Comparison of ENCODE assay signal across 15 cellular contexts in genomic region chr1:8089535-8090228, GRCh38.
DNase-seq lines count a peak whose midpoint lies in the region; ATAC-seq, FAIRE-seq and TF ChIP-seq lines count a peak whose summit lies in the region.
"Had no signal": no experiment of that assay in that cellular context is flagged by ENCODE, and none has a peak within 500 bp of the region (broad histone marks: within the 10 kb centered on the region; RNA-seq: fewer than 3 reads in every experiment).

No MANE protein-coding gene starts in this region.

- H3K27me3 ChIP-seq in hepatocyte = no peaks in the 10 kb centered on the region

- H3K4me2 ChIP-seq in hepatocyte = no peak overlapping the region

- WGBS in hepatocyte (ENCODE audit: low lambda C conversion rate, missing lambda C conversion rate) = 81% methylated on average over 10 of the region's 10 CpGs

- H3K4me3 ChIP-seq in hepatocyte = no peak overlapping the region
- H3K4me3 ChIP-seq: spleen had no signal

- DNase-seq in stimulated activated CD4-positive, alpha-beta T cell treated with anti-CD3 and anti-CD28 coated beads, Interleukin-15, amount 100 ng/mL, for 24 hours = peak; percentile 13
- no peak for DNase-seq in stimulated activated CD4-positive, alpha-beta T cell treated with anti-CD3 and anti-CD28 coated beads, Interleukin-12 subunit alpha, Interleukin-12 subunit beta, amount 100 ng/mL, for 4 hours
- peak; percentile 9 for DNase-seq in hepatocyte (ENCODE audit: low spot score)
- peak; percentile 16 for DNase-seq in urothelium cell line (ENCODE audit: low spot score)
- no peak for DNase-seq in cerebellum (ENCODE audit: low spot score)
- no peak for DNase-seq in effector memory CD8-positive, alpha-beta T cell
- DNase-seq: activated CD4-positive, CD25-positive, alpha-beta regulatory T cell; activated naive CD4-positive, alpha-beta T cell treated with Interleukin-2 at 50 U/mL for 16 hours; CD4-positive, CD25-positive, alpha-beta regulatory T cell; NCI-H446 treated with DMSO at 0.1 percent for 48 hours; Right ventricle myocardium superior; spleen had no signal

- TF ChIP-seq CTCF in hepatocyte (IDR thresholded peaks at IDR 0.05; ENCODE audit: poor library complexity) = no peak

- no peaks in the 10 kb centered on the region for H3K9me2 ChIP-seq in hepatocyte (replicated peaks; ENCODE audit: insufficient read depth)

- H3K9me3 ChIP-seq in hepatocyte (ENCODE audit: low read depth) = no peaks in the 10 kb centered on the region
- H3K9me3 ChIP-seq: spleen had no signal

- H3K27me3 Mint-ChIP-seq in effector memory CD8-positive, alpha-beta T cell = peaks cover 17 to 71% of the 10 kb centered on the region in 2 donors

- peak overlapping the region; percentile 78 for H3K27ac ChIP-seq in hepatocyte
- H3K27ac ChIP-seq: spleen had no signal

- H3K9me3 Mint-ChIP-seq in effector memory CD8-positive, alpha-beta T cell = no peaks in the 10 kb centered on the region
- H3K9me3 Mint-ChIP-seq: stimulated activated memory B cell treated with anti-CD40 and anti-IgM and Interleukin-4, amounts not matched to agents 10 μg/mL and 1 μg/mL and 100 μg/mL, for 72 hours had no signal

- no peak for FAIRE-seq in urothelium cell line (lab: Jason Lieb, UNC)

- H3K36me3 Mint-ChIP-seq in effector memory CD8-positive, alpha-beta T cell (ENCODE audit: insufficient read depth) = no peaks in the 10 kb centered on the region
- H3K36me3 Mint-ChIP-seq: CD4-positive, CD25-positive, alpha-beta regulatory T cell; stimulated activated memory B cell treated with anti-CD40 and anti-IgM and Interleukin-4, amounts not matched to agents 10 μg/mL and 1 μg/mL and 100 μg/mL, for 72 hours had no signal

- peaks cover 9% of the 10 kb centered on the region for H3K4me1 ChIP-seq in hepatocyte (ENCODE audit: insufficient read depth)

- H3K79me2 ChIP-seq in hepatocyte = no peaks in the 10 kb centered on the region

- H4K20me1 ChIP-seq in hepatocyte (ENCODE audit: insufficient read depth, poor library complexity, severe bottlenecking) = no peaks in the 10 kb centered on the region

- no peaks in the 10 kb centered on the region for H3K4me1 Mint-ChIP-seq in effector memory CD8-positive, alpha-beta T cell (ENCODE audit: low read depth in 2 of 2)

- H3K27ac Mint-ChIP-seq in effector memory CD8-positive, alpha-beta T cell = no peak overlapping the region
- H3K27ac Mint-ChIP-seq: stimulated activated memory B cell treated with anti-CD40 and anti-IgM and Interleukin-4, amounts not matched to agents 10 μg/mL and 1 μg/mL and 100 μg/mL, for 72 hours had no signal

- ATAC-seq in SK-N-SH treated with all-trans-retinoic acid at 6 μM for 48 hours (peak; percentile 51), HG02798 (IDR thresholded peaks at IDR 0.05; ENCODE audit: poor library complexity, unreplicated experiment) (no peak)
- ATAC-seq in effector memory CD8-positive, alpha-beta T cell (replicated peaks) = no peak
- ATAC-seq: stimulated activated memory B cell treated with anti-CD40 and anti-IgM and Interleukin-4, amounts not matched to agents 10 μg/mL and 1 μg/mL and 100 μg/mL, for 72 hours had no signal

- H2AFZ ChIP-seq in hepatocyte = no peak overlapping the region

- no peaks in the 10 kb centered on the region for H3K36me3 ChIP-seq in hepatocyte (replicated peaks; ENCODE audit: insufficient read depth, low read depth)
- H3K36me3 ChIP-seq: spleen had no signal

- H3K4me3 Mint-ChIP-seq in effector memory CD8-positive, alpha-beta T cell = no peak overlapping the region
- H3K4me3 Mint-ChIP-seq: CD4-positive, CD25-positive, alpha-beta regulatory T cell; stimulated activated memory B cell treated with anti-CD40 and anti-IgM and Interleukin-4, amounts not matched to agents 10 μg/mL and 1 μg/mL and 100 μg/mL, for 72 hours had no signal

TF ChIP-seq in SK-N-SH treated with all-trans-retinoic acid at 6 μM for 48 hours, 23 proteins besides CTCF, POLR2A, EP300 and RAD21:
- TF ChIP-seq ZC3H10 (CRISPR knock-in tag; IDR thresholded peaks at IDR 0.05) (no peak), TSHZ2 (CRISPR knock-in tag; IDR thresholded peaks at IDR 0.05) (no peak), CSDC2 (CRISPR knock-in tag; IDR thresholded peaks at IDR 0.05) (peak; percentile 81; the same call in 1 of the 2 replicates), ZFP3 (CRISPR knock-in tag; IDR thresholded peaks at IDR 0.05) (0 out of 2 replicates have a peak, but pooled peaks have one; percentile 50)

Comparison
In these comparisons a context has a peak if more than half of its experiments do, and no peak if none do; other contexts are left out.
1. DNase-seq: peak in stimulated activated CD4-positive, alpha-beta T cell treated with anti-CD3 and anti-CD28 coated beads, Interleukin-15, amount 100 ng/mL, for 24 hours (single experiment), hepatocyte (single experiment) and urothelium cell line (single experiment); none in stimulated activated CD4-positive, alpha-beta T cell treated with anti-CD3 and anti-CD28 coated beads, Interleukin-12 subunit alpha, Interleukin-12 subunit beta, amount 100 ng/mL, for 4 hours (single experiment), cerebellum (single experiment) and effector memory CD8-positive, alpha-beta T cell (0 of 3).